ENCODE assay signal across 10 cellular contexts in genomic region chr22:45129703-45130524, GRCh38. TPM values are rescaled to one million over a fixed set of nuclear protein-coding genes. Genes with fewer than 3 reads are reported as not detected.
DNase-seq lines count a peak whose midpoint lies in the region; ATAC-seq and TF ChIP-seq lines count a peak whose summit lies in the region.
"Had no signal": no experiment of that assay in that cellular context is flagged by ENCODE, and none has a peak within 500 bp of the region (broad histone marks: within the 10 kb centered on the region; RNA-seq: fewer than 3 reads in every experiment).

No MANE protein-coding gene starts in this region.

- H3K4me1 ChIP-seq in right lobe of liver, result no peaks in the 10 kb centered on the region
- H3K4me1 ChIP-seq: parathyroid adenoma had no signal

- 52% methylated on average over 14 of the region's 14 CpGs for WGBS in right lobe of liver (ENCODE audit: insufficient coverage, low coverage, low lambda C conversion rate, missing lambda C conversion rate)

- TF ChIP-seq CTCF in right lobe of liver (IDR thresholded peaks at IDR 0.05), result no peak

- peak; percentile 87 to 90 for ATAC-seq in activated T-cell treated with anti-CD3 and anti-CD28 coated beads, Interleukin-2, amount 50 U/mL, for 4 hours
- peak in 3 of 4 donors; percentile 20 to 47 (median 23) for ATAC-seq in right lobe of liver

- peak overlapping the region; percentile 67 for H3K27ac Mint-ChIP-seq in stimulated activated naive CD8-positive, alpha-beta T cell treated with anti-CD3 and anti-CD28 coated beads, Interleukin-15, Interleukin-2, amounts not matched to agents 100 ng/mL and 50 ng/mL, for 24 hours

- TF ChIP-seq POLR2A in right lobe of liver (IDR thresholded peaks at IDR 0.05), result no peak

- H3K9me3 ChIP-seq in right lobe of liver, result peaks cover 0 to 4% (median 0%) of the 10 kb centered on the region in 4 donors

- peaks cover 0 to 11% (median 8%) of the 10 kb centered on the region in 4 donors for H3K36me3 ChIP-seq in right lobe of liver

- peaks cover 8% of the 10 kb centered on the region for H3K9me3 Mint-ChIP-seq in activated T-cell treated with anti-CD3 and anti-CD28 coated beads, Interleukin-2, amount 50 U/mL, for 4 hours
- no peaks in the 10 kb centered on the region for H3K9me3 Mint-ChIP-seq in stimulated activated naive CD8-positive, alpha-beta T cell treated with anti-CD3 and anti-CD28 coated beads, Interleukin-15, Interleukin-2, amounts not matched to agents 100 ng/mL and 50 ng/mL, for 24 hours

- no peaks in the 10 kb centered on the region for H3K27me3 ChIP-seq in right lobe of liver

- peaks cover 21% of the 10 kb centered on the region for H3K4me1 Mint-ChIP-seq in activated T-cell treated with anti-CD3 and anti-CD28 coated beads, Interleukin-2, amount 50 U/mL, for 4 hours (ENCODE audit: low read depth)
- peaks cover 25% of the 10 kb centered on the region for H3K4me1 Mint-ChIP-seq in stimulated activated naive CD8-positive, alpha-beta T cell treated with anti-CD3 and anti-CD28 coated beads, Interleukin-15, Interleukin-2, amounts not matched to agents 100 ng/mL and 50 ng/mL, for 24 hours (ENCODE audit: low read depth)

- H3K27me3 Mint-ChIP-seq in activated T-cell treated with anti-CD3 and anti-CD28 coated beads, Interleukin-2, amount 50 U/mL, for 4 hours (ENCODE audit: low read depth), result peaks cover 8% of the 10 kb centered on the region
- no peaks in the 10 kb centered on the region for H3K27me3 Mint-ChIP-seq in stimulated activated naive CD8-positive, alpha-beta T cell treated with anti-CD3 and anti-CD28 coated beads, Interleukin-15, Interleukin-2, amounts not matched to agents 100 ng/mL and 50 ng/mL, for 24 hours

- H3K4me3 ChIP-seq in right lobe of liver, result no peak overlapping the region

- peak; percentile 23 for DNase-seq in activated T-cell treated with anti-CD3 and anti-CD28 coated beads for 48 hours (ENCODE audit: low read depth)
- no peak for DNase-seq in activated T-cell treated with anti-CD3 and anti-CD28 coated beads, Interleukin-2, amount 50 U/mL, for 1 hour
- DNase-seq in activated T-cell treated with anti-CD3 and anti-CD28 coated beads, Interleukin-2, amount 50 U/mL, for 4 hours, result no peak
- no peak for DNase-seq in right lobe of liver
- no peak for DNase-seq in NCI-H2029 (lab: John Stamatoyannopoulos, UW)
- no peak for DNase-seq in H4 (ENCODE audit: low spot score)
- no peak for DNase-seq in NCI-H510A treated with DMSO at 0.1 percent for 48 hours (lab: John Stamatoyannopoulos, UW)

- H3K27ac ChIP-seq in right lobe of liver, result no peak overlapping the region
- H3K27ac ChIP-seq: parathyroid adenoma, RWPE1 had no signal

- intact Hi-C loops in right lobe of liver (cut with DNase I), result no loop called here

- H3K36me3 Mint-ChIP-seq in activated T-cell treated with anti-CD3 and anti-CD28 coated beads, Interleukin-2, amount 50 U/mL, for 4 hours (ENCODE audit: insufficient read depth), result peaks cover 18% of the 10 kb centered on the region
- H3K36me3 Mint-ChIP-seq in stimulated activated naive CD8-positive, alpha-beta T cell treated with anti-CD3 and anti-CD28 coated beads, Interleukin-15, Interleukin-2, amounts not matched to agents 100 ng/mL and 50 ng/mL, for 24 hours (ENCODE audit: low read depth), result peaks cover 22% of the 10 kb centered on the region

- peak overlapping the region; percentile 25 for H3K4me3 Mint-ChIP-seq in activated T-cell treated with anti-CD3 and anti-CD28 coated beads, Interleukin-2, amount 50 U/mL, for 4 hours
- peak overlapping the region; percentile 35 for H3K4me3 Mint-ChIP-seq in stimulated activated naive CD8-positive, alpha-beta T cell treated with anti-CD3 and anti-CD28 coated beads, Interleukin-15, Interleukin-2, amounts not matched to agents 100 ng/mL and 50 ng/mL, for 24 hours

RNA-seq across cellular contexts. Expression of gene NUP50, which starts 33.8 kb away (rescaled TPM):
- total RNA-seq in activated T-cell treated with anti-CD3 and anti-CD28 coated beads, Interleukin-2, amount 50 U/mL, for 4 hours, result 100 to 1,000 TPM; 155 to 164 (median 163) TPM
- 10 to 100 TPM; 26.4 to 57.2 (median 31.4) TPM for total RNA-seq in right lobe of liver
- total RNA-seq in H4 (2014; rRNA removed; shearing (Covaris generic)), result 32.1 and 34.6 TPM in 2 replicates
